In the genomic region with DNA sequence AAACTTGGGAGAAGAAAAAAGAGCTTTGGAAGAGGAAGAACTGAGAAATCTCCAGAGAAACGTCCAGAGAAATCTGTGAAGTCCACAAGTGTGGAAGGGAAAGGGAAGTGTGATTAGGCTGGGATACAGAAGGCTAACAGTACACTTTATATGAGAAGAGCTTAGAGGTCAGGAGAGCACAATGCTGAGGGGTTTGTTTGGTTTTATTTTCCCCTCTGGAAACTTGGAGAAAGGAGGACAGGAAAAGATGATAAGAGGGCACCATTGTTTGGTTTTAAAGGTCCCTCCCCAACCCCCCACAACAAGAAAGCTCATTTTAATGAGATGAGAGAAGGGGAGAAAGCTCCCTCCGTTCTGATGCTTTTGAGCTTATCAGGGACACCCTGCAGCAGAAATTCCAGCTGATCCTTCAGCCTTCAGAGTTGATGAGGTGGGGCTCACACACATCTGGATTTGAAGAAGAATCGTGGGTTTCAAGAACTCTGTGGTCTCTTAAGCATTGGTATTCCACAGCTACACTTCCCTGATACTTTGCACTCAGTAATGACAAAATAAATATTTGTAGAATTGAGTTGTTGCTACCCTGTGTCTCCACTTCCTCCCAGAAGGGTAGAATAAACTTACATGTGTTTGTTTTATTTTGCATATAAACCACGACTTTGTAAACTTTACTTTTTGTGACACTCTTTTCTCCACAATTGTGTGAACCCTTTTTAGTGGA, we compare ENCODE assay signal across 10 cellular contexts. TPM values are rescaled to one million over a fixed set of nuclear protein-coding genes. Genes with fewer than 3 reads are reported as not detected.
DNase-seq lines count a peak whose midpoint lies in the region; ATAC-seq and TF ChIP-seq lines count a peak whose summit lies in the region.
"Had no signal": no experiment of that assay in that cellular context is flagged by ENCODE, and none has a peak within 500 bp of the region (broad histone marks: within the 10 kb centered on the region; RNA-seq: fewer than 3 reads in every experiment).

No MANE protein-coding gene starts in this region.

- H3K27ac ChIP-seq in mesenchymal stem cell (ENCODE audit: low read length, poor library complexity, severe bottlenecking) (peak overlapping the region; percentile 69), aorta (ENCODE audit: low read depth in 1 of 2, low read length in 2 of 2) (no peak overlapping the region)

- H3K18ac ChIP-seq in mesenchymal stem cell (ENCODE audit: low read depth in 1 of 2, low read length in 2 of 2) = no peak overlapping the region

- intact Hi-C loops in MCF 10A (cut with micrococcal nuclease) = loop anchor here (1.0 kb wide), 1 partner anchor 13 kb away; no protein-coding TSS in a partner anchor
- intact Hi-C loops in aorta (cut with DNase I) = loop anchor here in 1 of 2 donors (2.0 to 5.0 kb wide), 3 partner anchors 13 to 44 kb away; no protein-coding TSS in a partner anchor

- no peak for ATAC-seq in stimulated activated naive CD8-positive, alpha-beta T cell treated with anti-CD3 and anti-CD28 coated beads, Interleukin-15, Interleukin-2, amounts not matched to agents 100 U/mL and 50 U/mL, for 24 hours
- ATAC-seq in aorta (ENCODE audit: low FRiP score) = no peak
- no peak for ATAC-seq in GM19324 (IDR thresholded peaks at IDR 0.05; ENCODE audit: low FRiP score, unreplicated experiment)
- no peak for ATAC-seq in HG02840 (IDR thresholded peaks at IDR 0.05; ENCODE audit: low FRiP score, unreplicated experiment)

- H3K23ac ChIP-seq in mesenchymal stem cell (ENCODE audit: low read length in 2 of 2) = no peak overlapping the region

- H2BK120ac ChIP-seq in mesenchymal stem cell (ENCODE audit: low read depth, low read length) = peak overlapping the region; percentile 73

- TF ChIP-seq CTCF in MCF 10A (IDR thresholded peaks at IDR 0.05; ENCODE audit: unreplicated experiment) = no peak

- H3K4me3 Mint-ChIP-seq in stimulated activated naive CD8-positive, alpha-beta T cell treated with anti-CD3 and anti-CD28 coated beads, Interleukin-15, Interleukin-2, amounts not matched to agents 100 ng/mL and 50 ng/mL, for 24 hours = peak overlapping the region; percentile 97
- peak overlapping the region; percentile 88 for H3K4me3 Mint-ChIP-seq in MCF 10A (ENCODE audit: unreplicated experiment)

- H3K27me3 Mint-ChIP-seq in stimulated activated naive CD8-positive, alpha-beta T cell treated with anti-CD3 and anti-CD28 coated beads, Interleukin-15, Interleukin-2, amounts not matched to agents 100 ng/mL and 50 ng/mL, for 24 hours = peaks cover 21% of the 10 kb centered on the region
- no peaks in the 10 kb centered on the region for H3K27me3 Mint-ChIP-seq in MCF 10A (ENCODE audit: insufficient read depth, unreplicated experiment)

- H3K14ac ChIP-seq in mesenchymal stem cell (ENCODE audit: low read length in 2 of 2) = no peak overlapping the region

- BruUV-seq in MCF 10A (replicated peaks; lab: Mats Ljungman, UMichigan) = no TSS peak

- H3K9me3 ChIP-seq in mesenchymal stem cell (ENCODE audit: control insufficient read depth, low read length) (no peaks in the 10 kb centered on the region), aorta (ENCODE audit: control insufficient read depth, low read length) (no peaks in the 10 kb centered on the region)

- peak overlapping the region; percentile 88 for H3K27ac Mint-ChIP-seq in stimulated activated naive CD8-positive, alpha-beta T cell treated with anti-CD3 and anti-CD28 coated beads, Interleukin-15, Interleukin-2, amounts not matched to agents 100 ng/mL and 50 ng/mL, for 24 hours
- H3K27ac Mint-ChIP-seq in MCF 10A (ENCODE audit: low read depth, unreplicated experiment) = peak overlapping the region; percentile 92

- H2BK12ac ChIP-seq in mesenchymal stem cell (ENCODE audit: low read length in 2 of 2) = peak overlapping the region in 1 of 2 experiments; percentile 65

- no peak overlapping the region for H3K4ac ChIP-seq in mesenchymal stem cell (ENCODE audit: low read depth in 1 of 2, low read length in 2 of 2)

- H4K91ac ChIP-seq in mesenchymal stem cell (ENCODE audit: low read length) = no peak overlapping the region

- H3K9ac ChIP-seq in mesenchymal stem cell (ENCODE audit: low read length) = peak overlapping the region; percentile 100

- peaks cover 84% of the 10 kb centered on the region for H3K4me1 Mint-ChIP-seq in stimulated activated naive CD8-positive, alpha-beta T cell treated with anti-CD3 and anti-CD28 coated beads, Interleukin-15, Interleukin-2, amounts not matched to agents 100 ng/mL and 50 ng/mL, for 24 hours (ENCODE audit: low read depth)
- peaks cover 54% of the 10 kb centered on the region for H3K4me1 Mint-ChIP-seq in MCF 10A (ENCODE audit: insufficient read depth, unreplicated experiment)

- DNase-seq in stimulated activated naive CD8-positive, alpha-beta T cell treated with anti-CD3 and anti-CD28 coated beads, Interleukin-15, Interleukin-2, amounts not matched to agents 100 U/mL and 50 U/mL, for 24 hours = no peak
- DNase-seq in MCF 10A (ENCODE audit: unreplicated experiment) = no peak
- DNase-seq in mesenchymal stem cell = peak; percentile 61
- no peak for DNase-seq in aorta
- DNase-seq in SIG-M5 (lab: John Stamatoyannopoulos, UW) = no peak
- DNase-seq: DMS79 treated with DMSO at 0.1 percent for 48 hours, head of caudate nucleus had no signal

- no peak overlapping the region for H2AFZ ChIP-seq in mesenchymal stem cell (ENCODE audit: low read depth, low read length)

- peaks cover 33% of the 10 kb centered on the region for H3K36me3 Mint-ChIP-seq in stimulated activated naive CD8-positive, alpha-beta T cell treated with anti-CD3 and anti-CD28 coated beads, Interleukin-15, Interleukin-2, amounts not matched to agents 100 ng/mL and 50 ng/mL, for 24 hours (ENCODE audit: low read depth)
- H3K36me3 Mint-ChIP-seq in MCF 10A (ENCODE audit: insufficient read depth, unreplicated experiment) = peaks cover 7% of the 10 kb centered on the region

- no peak overlapping the region for H2AK5ac ChIP-seq in mesenchymal stem cell (ENCODE audit: low read length, severe bottlenecking)

- peak overlapping the region; percentile 88 for H3K4me2 ChIP-seq in mesenchymal stem cell (ENCODE audit: low read length, poor library complexity, severe bottlenecking)

- H3K4me1 ChIP-seq in mesenchymal stem cell (ENCODE audit: control insufficient read depth, insufficient read depth, low read depth, low read length) = peaks cover 14% of the 10 kb centered on the region
- H3K4me1 ChIP-seq in aorta (ENCODE audit: control insufficient read depth in 1 of 2, insufficient read depth in 2 of 2, low read length in 2 of 2) = peaks cover 3 to 9% of the 10 kb centered on the region in 2 donors

- CTCF ChIA-PET in MCF 10A (lab: Yijun Ruan, JAX) = interaction anchor here (0.6 to 4.8 kb wide), 16 partner anchors 7 to 97 kb away, joined by 3 to 58 read pairs (median 4); no protein-coding TSS in a partner anchor

- peak overlapping the region; percentile 5 for H2BK5ac ChIP-seq in mesenchymal stem cell (ENCODE audit: low read depth, low read length, poor library complexity, severe bottlenecking)

- H3K36me3 ChIP-seq in mesenchymal stem cell (ENCODE audit: control insufficient read depth in 1 of 2, insufficient read depth in 2 of 2, low read depth in 1 of 2, low read length in 2 of 2) (peaks cover under 1 to 60% of the 10 kb centered on the region in 2 experiments), aorta (ENCODE audit: control insufficient read depth in 1 of 2, insufficient read depth in 2 of 2, low read length in 1 of 2) (no peaks in the 10 kb centered on the region)

- H3K79me1 ChIP-seq in mesenchymal stem cell (replicated peaks; ENCODE audit: low read length, poor library complexity, severe bottlenecking) = no peaks in the 10 kb centered on the region

- H3K9me3 Mint-ChIP-seq in stimulated activated naive CD8-positive, alpha-beta T cell treated with anti-CD3 and anti-CD28 coated beads, Interleukin-15, Interleukin-2, amounts not matched to agents 100 ng/mL and 50 ng/mL, for 24 hours = no peaks in the 10 kb centered on the region
- H3K9me3 Mint-ChIP-seq in MCF 10A (ENCODE audit: unreplicated experiment) = no peaks in the 10 kb centered on the region

- H2BK15ac ChIP-seq in mesenchymal stem cell (ENCODE audit: low read depth, poor library complexity, severe bottlenecking) = no peak overlapping the region

- no peak overlapping the region for H4K8ac ChIP-seq in mesenchymal stem cell (ENCODE audit: low read length)

- POLR2A ChIA-PET in MCF 10A (lab: Yijun Ruan, JAX) = interaction anchor here (0.6 to 6.0 kb wide), 12 partner anchors 10 to 226 kb away, joined by 3 to 107 read pairs (median 4); no protein-coding TSS in a partner anchor

- 0% methylated on average over 2 of the region's 4 CpGs for WGBS in mesenchymal stem cell
- 31 to 45% methylated on average over 4 of the region's 4 CpGs for WGBS in aorta, 2 donors

- H3K27me3 ChIP-seq in mesenchymal stem cell (ENCODE audit: control insufficient read depth in 1 of 2, insufficient read depth in 1 of 2, low read length in 2 of 2) = no peaks in the 10 kb centered on the region
- H3K27me3 ChIP-seq in aorta (ENCODE audit: control insufficient read depth in 1 of 2, insufficient read depth in 2 of 2, low read length in 1 of 2) = no peaks in the 10 kb centered on the region

- H3K4me3 ChIP-seq in mesenchymal stem cell (ENCODE audit: insufficient read depth in 1 of 2, low read depth in 1 of 2, low read length in 2 of 2) (peak overlapping the region in 1 of 2 experiments; percentile 99), aorta (ENCODE audit: low read length in 2 of 2) (peak overlapping the region; percentile 65 to 75)

RNA-seq across cellular contexts. Expression of gene NT5E, which starts 1.9 kb away (rescaled TPM):
- total RNA-seq in MCF 10A (2022) = 112 and 121 TPM in 2 replicates
- polyA plus RNA-seq in mesenchymal stem cell (2013, experiment 1 of 2) = 234 TPM
- 238 TPM for polyA plus RNA-seq in mesenchymal stem cell (2013, experiment 2 of 2)
- 10 to 100 TPM; 63.2 to 68.9 TPM for total RNA-seq in aorta
- polyA plus RNA-seq in aorta = 10 to 100 TPM; 19.7 to 30.6 TPM
